Comparison of ENCODE assay signal across 17 cellular contexts in genomic region chr3:71825551-71826283, GRCh38. TPM values are rescaled to one million over a fixed set of nuclear protein-coding genes. Genes with fewer than 3 reads are reported as not detected.
A peak's percentile ranks its signal among the peaks of the same experiment; 100 is the strongest.
DNase-seq lines count a peak whose midpoint lies in the region; ATAC-seq and TF ChIP-seq lines count a peak whose summit lies in the region.
"Had no signal": no experiment of that assay in that cellular context is flagged by ENCODE, and none has a peak within 500 bp of the region (broad histone marks: within the 10 kb centered on the region; RNA-seq: fewer than 3 reads in every experiment).

No MANE protein-coding gene starts in this region.

- no peaks in the 10 kb centered on the region for H3K9me3 ChIP-seq in osteoblast (ENCODE audit: low read depth, low read length)
- H3K9me3 ChIP-seq: BLaER1 treated with 17β-estradiol and CSF1 and Interleukin-3, amounts not matched to agents 10 nM and 100 nM; HAP-1 had no signal

- H3K4me3 ChIP-seq in osteoblast (ENCODE audit: insufficient read depth, low read length), result no peak overlapping the region
- H3K4me3 ChIP-seq: BLaER1 treated with 17β-estradiol and CSF1 and Interleukin-3, amounts not matched to agents 10 nM and 100 nM; GM12878; HAP-1 had no signal

- DNase-seq in CD1c-positive myeloid dendritic cell (ENCODE audit: extremely low spot score) (peak; percentile 51), OCI-M1 (lab: John Stamatoyannopoulos, UW) (peak; percentile 2), osteoblast (ENCODE audit: insufficient read length, low spot score, missing footprints) (peak; percentile 39), NCI-H69 (lab: John Stamatoyannopoulos, UW) (no peak), nucleus accumbens (lab: John Stamatoyannopoulos, UW) (no peak), amygdala (lab: John Stamatoyannopoulos, UW) (no peak)
- DNase-seq: ACHN; CD4-positive, alpha-beta T cell; DMS79 had no signal

- H3K27me3 ChIP-seq in osteoblast (ENCODE audit: insufficient read depth, low read length), result peaks cover 12% of the 10 kb centered on the region
- H3K27me3 ChIP-seq: BLaER1 treated with 17β-estradiol and CSF1 and Interleukin-3, amounts not matched to agents 10 nM and 100 nM had no signal

- H3K79me2 ChIP-seq in osteoblast (ENCODE audit: insufficient read depth, low read length), result no peaks in the 10 kb centered on the region

- no peak overlapping the region for H3K4me2 ChIP-seq in osteoblast (ENCODE audit: insufficient read depth, low read length)
- H3K4me2 ChIP-seq: BLaER1 treated with 17β-estradiol and CSF1 and Interleukin-3, amounts not matched to agents 10 nM and 100 nM had no signal

- H3K4me1 ChIP-seq in osteoblast (ENCODE audit: insufficient read depth, low read length), result no peaks in the 10 kb centered on the region
- H3K4me1 ChIP-seq: HAP-1 had no signal

- ATAC-seq in HG02852 (IDR thresholded peaks at IDR 0.05; ENCODE audit: unreplicated experiment) (peak; percentile 57), GM18519 (IDR thresholded peaks at IDR 0.05; ENCODE audit: low FRiP score, unreplicated experiment) (no peak)
- ATAC-seq: GM12878 had no signal

- no peaks in the 10 kb centered on the region for H4K20me1 ChIP-seq in osteoblast (ENCODE audit: insufficient read depth, low read length)
- H4K20me1 ChIP-seq: BLaER1 treated with 17β-estradiol and CSF1 and Interleukin-3, amounts not matched to agents 10 nM and 100 nM had no signal

- H3K27ac ChIP-seq in osteoblast (ENCODE audit: low read depth, low read length), result no peak overlapping the region
- H3K27ac ChIP-seq: BLaER1 treated with 17β-estradiol and CSF1 and Interleukin-3, amounts not matched to agents 10 nM and 100 nM had no signal

- H2AFZ ChIP-seq in osteoblast (ENCODE audit: low read length), result no peak overlapping the region

- TF ChIP-seq CTCF in osteoblast (IDR thresholded peaks at IDR 0.05; ENCODE audit: extremely low read depth, low read depth, low read length), result no peak

- H3K36me3 ChIP-seq in osteoblast (ENCODE audit: insufficient read depth, low read length), result no peaks in the 10 kb centered on the region
- H3K36me3 ChIP-seq: BLaER1 treated with 17β-estradiol and CSF1 and Interleukin-3, amounts not matched to agents 10 nM and 100 nM; HAP-1 had no signal

RNA-seq across cellular contexts. Expression of gene PROK2, which starts 40.8 kb away (rescaled TPM):
- not detected in 2 replicates for total RNA-seq in osteoblast
- total RNA-seq: A172, G401, GM12878, HT-29 had no signal

Comparison
In these comparisons a context has a peak if more than half of its experiments do, and no peak if none do; other contexts are left out.
1. DNase-seq: peak in CD1c-positive myeloid dendritic cell (single experiment), OCI-M1 (single experiment) and osteoblast (single experiment); none in NCI-H69 (single experiment), nucleus accumbens (0 of 56) and amygdala (0 of 56).